Comparison of ENCODE assay signal across 32 cellular contexts in genomic region chr1:185262151-185262550, GRCh38.
"Had no signal": no experiment of that assay in that cellular context is flagged by ENCODE, and none has a peak within 500 bp of the region (broad histone marks: within the 10 kb centered on the region; RNA-seq: fewer than 3 reads in every experiment).

No MANE protein-coding gene starts in this region.

- H3K36me3 ChIP-seq: neural progenitor cell, neutrophil, ovary, pancreas, prostate gland, right atrium auricular region, right lobe of liver, sigmoid colon, spleen had no signal

- H2AFZ ChIP-seq: neural progenitor cell, parathyroid adenoma had no signal

- H3K27ac ChIP-seq: neural progenitor cell, neutrophil, ovary, pancreas, parathyroid adenoma, prostate gland, psoas muscle, right atrium auricular region, right lobe of liver, sigmoid colon, skin epidermis, spleen had no signal

- H3K27me3 Mint-ChIP-seq: naive thymus-derived CD4-positive, alpha-beta T cell; naive thymus-derived CD8-positive, alpha-beta T cell; natural killer cell treated with Interleukin-12 subunit alpha and Interleukin-12 subunit beta and Interleukin-15 and Interleukin-18, amount 100 ng/mL, for 72 hours; progenitor cell of endocrine pancreas had no signal

- H3K9me3 Mint-ChIP-seq: natural killer cell; natural killer cell treated with Interleukin-12 subunit alpha and Interleukin-12 subunit beta and Interleukin-15 and Interleukin-18, amount 100 ng/mL, for 72 hours had no signal

- H3K36me3 Mint-ChIP-seq: natural killer cell; natural killer cell treated with Interleukin-12 subunit alpha and Interleukin-12 subunit beta and Interleukin-15 and Interleukin-18, amount 100 ng/mL, for 72 hours; neural progenitor cell had no signal

- H3K4me1 Mint-ChIP-seq: natural killer cell, nephron, neural progenitor cell had no signal

- H3K4me3 Mint-ChIP-seq: naive thymus-derived CD4-positive, alpha-beta T cell; naive thymus-derived CD8-positive, alpha-beta T cell; natural killer cell; natural killer cell treated with Interleukin-12 subunit alpha and Interleukin-12 subunit beta and Interleukin-15 and Interleukin-18, amount 100 ng/mL, for 72 hours; nephron; nephron progenitor cell; neural crest cell; neural progenitor cell had no signal

- FAIRE-seq: pancreas, small intestine had no signal

- H3K4me3 ChIP-seq: neural progenitor cell, ovary, pancreas, prostate gland, psoas muscle, right atrium auricular region, right lobe of liver, sigmoid colon, skin epidermis, smooth muscle cell, spleen had no signal

- H3K4me2 ChIP-seq: neural progenitor cell, smooth muscle cell had no signal

- H3K27ac Mint-ChIP-seq: naive thymus-derived CD8-positive, alpha-beta T cell; natural killer cell; natural killer cell treated with Interleukin-12 subunit alpha and Interleukin-12 subunit beta and Interleukin-15 and Interleukin-18, amount 100 ng/mL, for 72 hours; nephron; nephron progenitor cell; neural progenitor cell; progenitor cell of endocrine pancreas had no signal

- H3K9ac ChIP-seq: neural progenitor cell, parathyroid adenoma had no signal

- H3K9me3 ChIP-seq: neutrophil, ovary, pancreas, prostate gland, psoas muscle, right atrium auricular region, right lobe of liver, spleen had no signal

- ATAC-seq: naive thymus-derived CD4-positive, alpha-beta T cell; naive thymus-derived CD8-positive, alpha-beta T cell; natural killer cell; natural killer cell treated with Interleukin-12 subunit alpha and Interleukin-12 subunit beta and Interleukin-15 and Interleukin-18, amount 100 ng/mL, for 72 hours; pancreas; psoas muscle; right cardiac atrium; right lobe of liver; sciatic nerve had no signal

- DNase-seq: naive thymus-derived CD4-positive, alpha-beta T cell; naive thymus-derived CD8-positive, alpha-beta T cell; natural killer cell; nephron progenitor cell; nucleus accumbens; occipital lobe; ovary; pancreas; posterior cingulate gyrus; psoas muscle; retina; right cardiac atrium; right lobe of liver; sigmoid colon; small intestine; spleen; stimulated activated CD4-positive, alpha-beta T cell treated with anti-CD3 and anti-CD28 coated beads, Interleukin-12 subunit alpha, Interleukin-12 subunit beta, amount 100 ng/mL, for 4 hours; stimulated activated CD4-positive, alpha-beta T cell treated with anti-CD3 and anti-CD28 coated beads, Interleukin-15, amount 100 ng/mL, for 24 hours; stimulated activated CD4-positive, alpha-beta T cell treated with anti-CD3 and anti-CD28 coated beads, Interleukin-1b, Interleukin-23, amount 100 ng/mL, for 48 hours; stimulated activated CD4-positive, alpha-beta T cell treated with anti-CD3 and anti-CD28 coated beads, Interleukin-2, amount 100 ng/mL, for 24 hours had no signal

- H3K4me1 ChIP-seq: pancreas, prostate gland, right atrium auricular region, right lobe of liver, sigmoid colon, spleen had no signal

- H3K79me2 ChIP-seq: parathyroid adenoma had no signal

- H3K27me3 ChIP-seq: neural progenitor cell, neutrophil, ovary, pancreas, right atrium auricular region, right lobe of liver, sigmoid colon, spleen had no signal
